In genomic region chr17:6555331-6556120, GRCh38 we compare ENCODE assay signal across 8 cellular contexts. TPM values are rescaled to one million over a fixed set of nuclear protein-coding genes. Genes with fewer than 3 reads are reported as not detected.
DNase-seq lines count a peak whose midpoint lies in the region; ATAC-seq and TF ChIP-seq lines count a peak whose summit lies in the region.

No MANE protein-coding gene starts in this region.

- peak overlapping the region; percentile 43 to 69 (median 56) for H3K4me3 ChIP-seq in BLaER1 treated with 17β-estradiol and CSF1 and Interleukin-3, amounts not matched to agents 10 nM and 100 nM
- H3K4me3 ChIP-seq in MG63 = peak overlapping the region; percentile 42
- peak overlapping the region; percentile 65 for H3K4me3 ChIP-seq in lower lobe of right lung
- H3K4me3 ChIP-seq in thymus (ENCODE audit: low read length) = peak overlapping the region; percentile 39

- H3K4me1 ChIP-seq in BLaER1 treated with 17β-estradiol and CSF1 and Interleukin-3, amounts not matched to agents 10 nM and 100 nM = peaks cover 12 to 22% (median 15%) of the 10 kb centered on the region in 10 experiments; a peak in 19 of 20 replicates
- H3K4me1 ChIP-seq in lower lobe of right lung (peaks cover 42% of the 10 kb centered on the region), thymus (ENCODE audit: control insufficient read depth, insufficient read depth, low read length) (no peaks in the 10 kb centered on the region)

- DNase-seq in MG63 (peak; percentile 76), lower lobe of right lung (peak; percentile 62), NCI-H2196 (lab: John Stamatoyannopoulos, UW; ENCODE audit: unreplicated experiment) (no peak), activated gamma-delta T cell (lab: John Stamatoyannopoulos, UW) (no peak)

- no peak overlapping the region for H3K27ac ChIP-seq in BLaER1 treated with 17β-estradiol and CSF1 and Interleukin-3, amounts not matched to agents 10 nM and 100 nM
- H3K27ac ChIP-seq in cingulate gyrus (ENCODE audit: low read depth, low read length) (peak overlapping the region; percentile 47), lower lobe of right lung (peak overlapping the region; percentile 62), thymus (ENCODE audit: low read depth) (no peak overlapping the region)

- peak overlapping the region in 8 of 11 experiments; percentile 25 to 61 (median 38); a peak in 10 of 22 replicates for H3K9ac ChIP-seq in BLaER1 treated with 17β-estradiol and CSF1 and Interleukin-3, amounts not matched to agents 10 nM and 100 nM

- intact Hi-C loops in lower lobe of right lung (cut with DNase I) = no loop called here

- TF ChIP-seq CTCF in lower lobe of right lung (IDR thresholded peaks at IDR 0.05) = no peak

- H3K9me3 ChIP-seq in BLaER1 treated with 17β-estradiol and CSF1 and Interleukin-3, amounts not matched to agents 10 nM and 100 nM (replicated peaks in 1 of 11) = no peaks in the 10 kb centered on the region
- H3K9me3 ChIP-seq in MG63 = no peaks in the 10 kb centered on the region
- no peaks in the 10 kb centered on the region for H3K9me3 ChIP-seq in lower lobe of right lung
- H3K9me3 ChIP-seq in thymus (ENCODE audit: control insufficient read depth) = no peaks in the 10 kb centered on the region

- H3K4me2 ChIP-seq in BLaER1 treated with 17β-estradiol and CSF1 and Interleukin-3, amounts not matched to agents 10 nM and 100 nM = peak overlapping the region; percentile 87 to 95 (median 91)

- WGBS in thymus = 4% methylated on average over 56 of the region's 56 CpGs

- H4K20me1 ChIP-seq in BLaER1 treated with 17β-estradiol and CSF1 and Interleukin-3, amounts not matched to agents 10 nM and 100 nM = peaks cover 0 to 59% (median 28%) of the 10 kb centered on the region in 11 experiments; a peak in 17 of 22 replicates

- H3K36me3 ChIP-seq in BLaER1 treated with 17β-estradiol and CSF1 and Interleukin-3, amounts not matched to agents 10 nM and 100 nM = no peaks in the 10 kb centered on the region
- H3K36me3 ChIP-seq in MG63 (no peaks in the 10 kb centered on the region), lower lobe of right lung (no peaks in the 10 kb centered on the region), thymus (ENCODE audit: control insufficient read depth, insufficient read depth) (no peaks in the 10 kb centered on the region)

- peak; percentile 36 to 61 for ATAC-seq in lower lobe of right lung
- ATAC-seq in GM18858 (IDR thresholded peaks at IDR 0.05; ENCODE audit: unreplicated experiment) = no peak

- H3K27me3 ChIP-seq in BLaER1 treated with 17β-estradiol and CSF1 and Interleukin-3, amounts not matched to agents 10 nM and 100 nM = peaks cover 77 to 92% (median 88%) of the 10 kb centered on the region in 11 experiments
- H3K27me3 ChIP-seq in MG63 (no peaks in the 10 kb centered on the region), lower lobe of right lung (ENCODE audit: low read depth) (peaks cover 20% of the 10 kb centered on the region), thymus (ENCODE audit: control insufficient read depth, insufficient read depth) (peaks cover 40% of the 10 kb centered on the region)

RNA-seq across cellular contexts. Expression of gene PITPNM3, which starts 0.8 kb away (rescaled TPM):
- 1.4 and 2.0 TPM in 2 replicates for total RNA-seq in MG63 (2014; rRNA removed; shearing (Covaris generic); ENCODE audit: low replicate concordance)
- 12.3 TPM for total RNA-seq in lower lobe of right lung
- polyA plus RNA-seq in thymus = 0.52 TPM

Comparison
In these comparisons a context has a peak if more than half of its experiments do, and no peak if none do; other contexts are left out.
1. H3K27ac ChIP-seq: peak in cingulate gyrus (single experiment) and lower lobe of right lung (single experiment); none in BLaER1 treated with 17β-estradiol and CSF1 and Interleukin-3, amounts not matched to agents 10 nM and 100 nM (0 of 11) and thymus (single experiment).
2. DNase-seq: peak in MG63 (single experiment) and lower lobe of right lung (single experiment); none in NCI-H2196 (single experiment) and activated gamma-delta T cell (single experiment).
3. Peak in every context shown above with its lines, with median percentiles within 50 percentile points of each other: H3K4me3 ChIP-seq.